8 cellular contexts compared by ENCODE assay signal in the genomic region with DNA sequence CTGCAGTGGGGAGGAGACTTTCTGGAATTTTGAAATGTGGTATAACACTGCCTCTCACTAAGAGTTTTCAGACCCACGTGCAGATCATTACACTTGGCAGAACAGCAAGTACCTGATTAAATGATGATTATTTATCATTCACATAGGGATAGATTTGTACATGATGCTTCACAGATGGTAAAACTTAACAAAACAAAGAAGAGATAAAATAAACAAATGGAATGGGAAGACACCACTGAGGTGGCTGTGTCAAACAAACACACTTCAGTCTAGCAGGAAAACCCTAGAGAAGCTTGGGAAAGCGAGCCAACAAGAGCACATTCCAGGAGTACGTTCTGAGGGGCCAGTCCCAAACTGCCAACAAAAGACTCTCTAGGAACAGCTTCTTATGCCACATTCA. TPM values are rescaled to one million over a fixed set of nuclear protein-coding genes. Genes with fewer than 3 reads are reported as not detected.
A peak's percentile ranks its signal among the peaks of the same experiment; 100 is the strongest.
DNase-seq lines count a peak whose midpoint lies in the region; ATAC-seq and TF ChIP-seq lines count a peak whose summit lies in the region.

No MANE protein-coding gene starts in this region.

- H3K4me1 ChIP-seq in left ventricle myocardium inferior (peaks cover 48% of the 10 kb centered on the region), right cardiac atrium (ENCODE audit: control insufficient read depth, insufficient read depth, low read length) (peaks cover 4% of the 10 kb centered on the region)

- intact Hi-C loops in left ventricle myocardium inferior (cut with micrococcal nuclease), result no loop called here
- intact Hi-C loops in right cardiac atrium (cut with DNase I), result no loop called here

- peaks cover 36% of the 10 kb centered on the region for H3K4me1 Mint-ChIP-seq in activated CD8-positive, alpha-beta T cell treated with anti-CD3 and anti-CD28 coated beads, Interleukin-2, amount 10 ng/mL, durations not matched to agents 7 days and 5 days (ENCODE audit: low read depth)
- H3K4me1 Mint-ChIP-seq in immature natural killer cell (peaks cover 34 to 55% of the 10 kb centered on the region in 2 donors), type B pancreatic cell (ENCODE audit: unreplicated experiment) (peaks cover 44% of the 10 kb centered on the region)

- no peaks in the 10 kb centered on the region for H3K9me3 ChIP-seq in left ventricle myocardium inferior (replicated peaks)
- no peaks in the 10 kb centered on the region for H3K9me3 ChIP-seq in right cardiac atrium (ENCODE audit: control insufficient read depth, low read length)

- WGBS in right cardiac atrium, result 50% methylated on average over 3 of the region's 3 CpGs

- H3K4me3 ChIP-seq in left ventricle myocardium inferior (peak overlapping the region; percentile 79), right cardiac atrium (ENCODE audit: low read length) (no peak overlapping the region)

- H3K27me3 ChIP-seq in left ventricle myocardium inferior (ENCODE audit: low read depth), result no peaks in the 10 kb centered on the region
- H3K27me3 ChIP-seq in right cardiac atrium (ENCODE audit: control insufficient read depth, insufficient read depth), result no peaks in the 10 kb centered on the region

- no peak for ATAC-seq in right cardiac atrium
- ATAC-seq in activated CD8-positive, alpha-beta T cell treated with anti-CD3 and anti-CD28 coated beads, Interleukin-2, amount 10 ng/mL, durations not matched to agents 7 days and 5 days, result no peak

- POLR2A ChIA-PET in activated CD8-positive, alpha-beta T cell treated with anti-CD3 and anti-CD28 coated beads, Interleukin-2, amount 10 ng/mL, durations not matched to agents 7 days and 5 days (lab: Charles Lee), result interaction anchor here (0.5 kb wide), 1 partner anchor 84 kb away, joined by 3 read pairs; a partner anchor contains a TSS

- no peak for DNase-seq in left ventricle myocardium inferior
- no peak for DNase-seq in right cardiac atrium
- no peak for DNase-seq in activated CD8-positive, alpha-beta T cell treated with anti-CD3 and anti-CD28 coated beads, Interleukin-2, amount 10 ng/mL, durations not matched to agents 7 days and 5 days
- no peak for DNase-seq in immature natural killer cell
- no peak for DNase-seq in type B pancreatic cell (ENCODE audit: extremely low spot score, unreplicated experiment)
- DNase-seq in AG20443 (ENCODE audit: low spot score), result no peak
- DNase-seq in ureter (ENCODE audit: low spot score), result no peak
- DNase-seq in NCI-H524 treated with DMSO at 0.1 percent for 48 hours (lab: John Stamatoyannopoulos, UW), result no peak

- CTCF ChIA-PET in activated CD8-positive, alpha-beta T cell treated with anti-CD3 and anti-CD28 coated beads, Interleukin-2, amount 10 ng/mL, durations not matched to agents 7 days and 5 days (lab: Charles Lee), result interaction anchor here (1.1 kb wide), 2 partner anchors 92 to 158 kb away, joined by 3 read pairs; no protein-coding TSS in a partner anchor

- peak overlapping the region; percentile 97 for H3K4me3 Mint-ChIP-seq in activated CD8-positive, alpha-beta T cell treated with anti-CD3 and anti-CD28 coated beads, Interleukin-2, amount 10 ng/mL, durations not matched to agents 7 days and 5 days
- peak overlapping the region; percentile 81 to 99 (median 96) for H3K4me3 Mint-ChIP-seq in immature natural killer cell
- H3K4me3 Mint-ChIP-seq in type B pancreatic cell, result peak overlapping the region; percentile 99

- peaks cover 18% of the 10 kb centered on the region for H3K36me3 ChIP-seq in left ventricle myocardium inferior

- H3K27ac ChIP-seq in left ventricle myocardium inferior (replicated peaks) (no peak overlapping the region), right cardiac atrium (ENCODE audit: low read length) (no peak overlapping the region)

- H3K9me3 Mint-ChIP-seq in activated CD8-positive, alpha-beta T cell treated with anti-CD3 and anti-CD28 coated beads, Interleukin-2, amount 10 ng/mL, durations not matched to agents 7 days and 5 days (ENCODE audit: insufficient read depth), result no peaks in the 10 kb centered on the region
- H3K9me3 Mint-ChIP-seq in immature natural killer cell (no peaks in the 10 kb centered on the region), type B pancreatic cell (no peaks in the 10 kb centered on the region)

- H3K36me3 Mint-ChIP-seq in activated CD8-positive, alpha-beta T cell treated with anti-CD3 and anti-CD28 coated beads, Interleukin-2, amount 10 ng/mL, durations not matched to agents 7 days and 5 days (ENCODE audit: low read depth), result peaks cover 33% of the 10 kb centered on the region
- H3K36me3 Mint-ChIP-seq in immature natural killer cell (peaks cover 5 to 30% (median 8%) of the 10 kb centered on the region in 3 donors), type B pancreatic cell (peaks cover 14% of the 10 kb centered on the region)

- TF ChIP-seq CTCF in left ventricle myocardium inferior (IDR thresholded peaks at IDR 0.05; ENCODE audit: borderline replicate concordance) (no peak), type B pancreatic cell (conservative IDR thresholded peaks at IDR 0.05) (no peak)

- no peak overlapping the region for H3K27ac Mint-ChIP-seq in activated CD8-positive, alpha-beta T cell treated with anti-CD3 and anti-CD28 coated beads, Interleukin-2, amount 10 ng/mL, durations not matched to agents 7 days and 5 days
- peak overlapping the region in 2 of 6 donors; percentile 41 to 79 for H3K27ac Mint-ChIP-seq in immature natural killer cell
- H3K27ac Mint-ChIP-seq in type B pancreatic cell, result no peak overlapping the region

- no peaks in the 10 kb centered on the region for H3K27me3 Mint-ChIP-seq in activated CD8-positive, alpha-beta T cell treated with anti-CD3 and anti-CD28 coated beads, Interleukin-2, amount 10 ng/mL, durations not matched to agents 7 days and 5 days (ENCODE audit: low read depth)
- H3K27me3 Mint-ChIP-seq in immature natural killer cell (ENCODE audit: low read depth in 3 of 3) (peaks cover 2 to 8% (median 4%) of the 10 kb centered on the region in 3 donors), type B pancreatic cell (peaks cover 10% of the 10 kb centered on the region)

RNA-seq across cellular contexts. Expression of a gene that starts 1.8 kb away (rescaled TPM):
- total RNA-seq in left ventricle myocardium inferior (16.3 TPM), right cardiac atrium (10 to 100 TPM; 19.9 to 22.2 (median 20.6) TPM), type B pancreatic cell (ENCODE audit: low replicate concordance) (18.0 and 21.7 TPM in 2 replicates), ureter (25.9 TPM)
- polyA plus RNA-seq in right cardiac atrium (22.7 TPM), immature natural killer cell (10 to 100 TPM; 46.3 to 90.1 (median 53.7) TPM)
- 10 to 100 TPM; 24.7 to 25.3 TPM for total RNA-seq in activated CD8-positive, alpha-beta T cell treated with anti-CD3 and anti-CD28 coated beads, Interleukin-2, amount 10 ng/mL, durations not matched to agents 7 days and 5 days
